17 cellular contexts compared by ENCODE assay signal in genomic region chr2:28547223-28547860, GRCh38. TPM values are rescaled to one million over a fixed set of nuclear protein-coding genes. Genes with fewer than 3 reads are reported as not detected.
DNase-seq lines count a peak whose midpoint lies in the region; ATAC-seq and TF ChIP-seq lines count a peak whose summit lies in the region.
"Had no signal": no experiment of that assay in that cellular context is flagged by ENCODE, and none has a peak within 500 bp of the region (broad histone marks: within the 10 kb centered on the region; RNA-seq: fewer than 3 reads in every experiment).

No MANE protein-coding gene starts in this region.

- H3K27ac ChIP-seq in body of pancreas = no peak overlapping the region
- H3K27ac ChIP-seq: BLaER1 had no signal

- peaks cover 68% of the 10 kb centered on the region for H3K4me1 Mint-ChIP-seq in activated CD8-positive, alpha-beta memory T cell treated with anti-CD3 and anti-CD28 coated beads, Interleukin-2, amount 10 ng/mL, durations not matched to agents 7 days and 5 days
- peaks cover 37 to 43% of the 10 kb centered on the region in 2 donors for H3K4me1 Mint-ChIP-seq in effector memory CD8-positive, alpha-beta T cell (ENCODE audit: low read depth in 2 of 2)
- peaks cover 43 to 54% of the 10 kb centered on the region in 2 donors for H3K4me1 Mint-ChIP-seq in natural killer cell

- H3K4me3 Mint-ChIP-seq in activated CD8-positive, alpha-beta memory T cell treated with anti-CD3 and anti-CD28 coated beads, Interleukin-2, amount 10 ng/mL, durations not matched to agents 7 days and 5 days = no peak overlapping the region
- peak overlapping the region; percentile 15 to 38 for H3K4me3 Mint-ChIP-seq in effector memory CD8-positive, alpha-beta T cell
- no peak overlapping the region for H3K4me3 Mint-ChIP-seq in natural killer cell

- ATAC-seq in activated CD8-positive, alpha-beta memory T cell treated with anti-CD3 and anti-CD28 coated beads, Interleukin-2, amount 10 ng/mL, durations not matched to agents 7 days and 5 days = no peak
- ATAC-seq in effector memory CD8-positive, alpha-beta T cell (replicated peaks) = no peak
- ATAC-seq in natural killer cell = peak in 1 of 3 donors; percentile 3
- ATAC-seq in body of pancreas = no peak
- no peak for ATAC-seq in HG02885 (IDR thresholded peaks at IDR 0.05; ENCODE audit: poor library complexity, unreplicated experiment)

- no peak overlapping the region for H3K4me3 ChIP-seq in body of pancreas
- H3K4me3 ChIP-seq: BLaER1 had no signal

- H3K9me3 ChIP-seq in body of pancreas = no peaks in the 10 kb centered on the region
- H3K9me3 ChIP-seq: BLaER1 had no signal

- peaks cover 2% of the 10 kb centered on the region for H3K36me3 Mint-ChIP-seq in activated CD8-positive, alpha-beta memory T cell treated with anti-CD3 and anti-CD28 coated beads, Interleukin-2, amount 10 ng/mL, durations not matched to agents 7 days and 5 days
- H3K36me3 Mint-ChIP-seq in effector memory CD8-positive, alpha-beta T cell (ENCODE audit: insufficient read depth) = peaks cover 11% of the 10 kb centered on the region
- H3K36me3 Mint-ChIP-seq in natural killer cell = no peaks in the 10 kb centered on the region

- H3K4me1 ChIP-seq in body of pancreas = no peaks in the 10 kb centered on the region

- H3K27me3 ChIP-seq in body of pancreas = no peaks in the 10 kb centered on the region
- H3K27me3 ChIP-seq: BLaER1 had no signal

- peak overlapping the region; percentile 75 for H3K27ac Mint-ChIP-seq in activated CD8-positive, alpha-beta memory T cell treated with anti-CD3 and anti-CD28 coated beads, Interleukin-2, amount 10 ng/mL, durations not matched to agents 7 days and 5 days
- peak overlapping the region; percentile 75 to 81 for H3K27ac Mint-ChIP-seq in effector memory CD8-positive, alpha-beta T cell
- peak overlapping the region; percentile 75 to 77 for H3K27ac Mint-ChIP-seq in natural killer cell

- no peaks in the 10 kb centered on the region for H3K9me3 Mint-ChIP-seq in activated CD8-positive, alpha-beta memory T cell treated with anti-CD3 and anti-CD28 coated beads, Interleukin-2, amount 10 ng/mL, durations not matched to agents 7 days and 5 days (ENCODE audit: low read depth)
- H3K9me3 Mint-ChIP-seq in effector memory CD8-positive, alpha-beta T cell = no peaks in the 10 kb centered on the region
- H3K9me3 Mint-ChIP-seq in natural killer cell = no peaks in the 10 kb centered on the region

- WGBS in body of pancreas, 2 donors = 67 to 76% methylated on average over 7 of the region's 7 CpGs

- DNase-seq in activated CD8-positive, alpha-beta memory T cell treated with anti-CD3 and anti-CD28 coated beads, Interleukin-2, amount 10 ng/mL, durations not matched to agents 7 days and 5 days = no peak
- no peak for DNase-seq in activated CD8-positive, alpha-beta memory T cell treated with anti-CD3 and anti-CD28 coated beads, Interleukin-2, amount 50 U/mL, for 48 hours
- no peak for DNase-seq in effector memory CD8-positive, alpha-beta T cell
- DNase-seq in natural killer cell (no peak), body of pancreas (no peak), Kasumi-1 (lab: John Stamatoyannopoulos, UW) (no peak)
- no peak for DNase-seq in activated CD4-positive, alpha-beta T cell treated with anti-CD3 and anti-CD28 coated beads, Interleukin-2, amount 50 U/mL, for 4 hours
- DNase-seq: 8988T, DMS79, HCEC 1CT, NCI-H1092, NCI-H1694 treated with DMSO at 0.1 percent for 48 hours, NCI-H345, NCI-H69, OCI-M1 had no signal

- no peaks in the 10 kb centered on the region for H3K27me3 Mint-ChIP-seq in activated CD8-positive, alpha-beta memory T cell treated with anti-CD3 and anti-CD28 coated beads, Interleukin-2, amount 10 ng/mL, durations not matched to agents 7 days and 5 days
- H3K27me3 Mint-ChIP-seq in effector memory CD8-positive, alpha-beta T cell = no peaks in the 10 kb centered on the region
- H3K27me3 Mint-ChIP-seq in natural killer cell (ENCODE audit: low read depth in 2 of 2) = no peaks in the 10 kb centered on the region

- TF ChIP-seq POLR2A in body of pancreas (IDR thresholded peaks at IDR 0.05) = no peak

- intact Hi-C loops in natural killer cell (cut with micrococcal nuclease) = loop anchor here (5.0 kb wide), 1 partner anchor 140 kb away; no protein-coding TSS in a partner anchor
- intact Hi-C loops in body of pancreas (cut with DNase I) = no loop called here

- no peaks in the 10 kb centered on the region for H3K36me3 ChIP-seq in body of pancreas (replicated peaks in 1 of 2; ENCODE audit: insufficient read depth in 1 of 2, low read depth in 2 of 2)
- H3K36me3 ChIP-seq: BLaER1 had no signal

- TF ChIP-seq CTCF in natural killer cell (IDR thresholded peaks at IDR 0.05) (no peak), body of pancreas (IDR thresholded peaks at IDR 0.05) (no peak)

- CTCF ChIA-PET in activated CD8-positive, alpha-beta memory T cell treated with anti-CD3 and anti-CD28 coated beads, Interleukin-2, amount 10 ng/mL, durations not matched to agents 7 days and 5 days (lab: Charles Lee) = interaction anchor here (0.6 to 2.4 kb wide), 7 partner anchors 11 to 779 kb away, joined by 3 to 17 read pairs (median 4); no protein-coding TSS in a partner anchor

RNA-seq across cellular contexts. Expression of gene PLB1, which starts 51.5 kb away (rescaled TPM):
- total RNA-seq in activated CD8-positive, alpha-beta memory T cell treated with anti-CD3 and anti-CD28 coated beads, Interleukin-2, amount 10 ng/mL, durations not matched to agents 7 days and 5 days = 1 to 10 TPM in 1 of 2 experiments, under 1 TPM in 1; 0.67 to 1.2 TPM
- total RNA-seq in natural killer cell (1 to 10 TPM; 1.7 to 2.6 (median 1.9) TPM), body of pancreas (10 to 100 TPM in 1 of 2 donors, 1 to 10 TPM in 1; 1.0 to 12.9 TPM)

Comparison
In these comparisons a context has a peak if more than half of its experiments do, and no peak if none do; other contexts are left out.
1. H3K4me3 Mint-ChIP-seq: peak in effector memory CD8-positive, alpha-beta T cell (2 of 2); none in activated CD8-positive, alpha-beta memory T cell treated with anti-CD3 and anti-CD28 coated beads, Interleukin-2, amount 10 ng/mL, durations not matched to agents 7 days and 5 days (single experiment) and natural killer cell (single experiment).
2. Peak in every context shown above with its lines, with median percentiles within 50 percentile points of each other: H3K27ac Mint-ChIP-seq.